28 cellular contexts compared by ENCODE assay signal in genomic region chr5:18433336-18433735, GRCh38.
"Had no signal": no experiment of that assay in that cellular context is flagged by ENCODE, and none has a peak within 500 bp of the region (broad histone marks: within the 10 kb centered on the region; RNA-seq: fewer than 3 reads in every experiment).

No MANE protein-coding gene starts in this region.

- DNase-seq: activated B cell treated with CpG ODN at 0.5 μM for 24 hours; activated CD4-positive, alpha-beta T cell treated with anti-CD3 and anti-CD28 coated beads, Interleukin-2, amount 50 U/mL, for 1 hour; activated CD8-positive, alpha-beta memory T cell treated with anti-CD3 and anti-CD28 coated beads, Interleukin-2, amount 10 ng/mL, durations not matched to agents 7 days and 5 days; activated CD8-positive, alpha-beta T cell treated with anti-CD3 and anti-CD28 coated beads, Interleukin-2, amount 10 ng/mL, durations not matched to agents 7 days and 5 days; activated effector memory CD4-positive, alpha-beta T cell treated with anti-CD3 and anti-CD28 coated beads, Interleukin-2, amount 50 U/mL, for 16 hours; activated naive CD4-positive, alpha-beta T cell treated with anti-CD3 and anti-CD28 coated beads for 36 hours; activated naive CD8-positive, alpha-beta T cell treated with anti-CD3 and anti-CD28 coated beads for 36 hours; activated T-cell treated with anti-CD3 and anti-CD28 coated beads, Interleukin-2, amount 50 U/mL, for 72 hours; cerebellar nuclear complex; colonic mucosa; effector CD8-positive, alpha-beta T cell; esophagus squamous epithelium; foreskin melanocyte; kidney glomerular epithelial cell; left ventricle myocardium inferior; ovary; right lobe of liver; stimulated activated CD4-positive, alpha-beta T cell treated with anti-CD3 and anti-CD28 coated beads, Interleukin-2, amount 100 ng/mL, for 48 hours; stimulated activated naive CD4-positive, alpha-beta T cell treated with Interleukin-2 at 50 U/mL for 16 hours; testis; transverse colon had no signal

- H3K36me3 Mint-ChIP-seq: activated CD8-positive, alpha-beta memory T cell treated with anti-CD3 and anti-CD28 coated beads, Interleukin-2, amount 10 ng/mL, durations not matched to agents 7 days and 5 days; activated naive CD8-positive, alpha-beta T cell treated with anti-CD3 and anti-CD28 coated beads for 36 hours; brain had no signal

- H3K4me1 Mint-ChIP-seq: activated B cell treated with CpG ODN at 0.5 μM for 24 hours; activated CD8-positive, alpha-beta memory T cell treated with anti-CD3 and anti-CD28 coated beads, Interleukin-2, amount 10 ng/mL, durations not matched to agents 7 days and 5 days; activated naive CD8-positive, alpha-beta T cell treated with anti-CD3 and anti-CD28 coated beads for 36 hours; brain; nephron had no signal

- H3K4me3 Mint-ChIP-seq: activated B cell treated with CpG ODN at 0.5 μM for 24 hours; activated CD8-positive, alpha-beta memory T cell treated with anti-CD3 and anti-CD28 coated beads, Interleukin-2, amount 10 ng/mL, durations not matched to agents 7 days and 5 days; activated CD8-positive, alpha-beta T cell treated with anti-CD3 and anti-CD28 coated beads, Interleukin-2, amount 10 ng/mL, durations not matched to agents 7 days and 5 days; activated naive CD4-positive, alpha-beta T cell treated with anti-CD3 and anti-CD28 coated beads for 36 hours; activated naive CD8-positive, alpha-beta T cell treated with anti-CD3 and anti-CD28 coated beads for 36 hours; activated T-cell treated with anti-CD3 and anti-CD28 coated beads, Interleukin-2, amount 50 U/mL, for 72 hours; brain; nephron had no signal

- H3K4me3 ChIP-seq: ascending aorta, cardiac muscle cell, colonic mucosa, esophagus squamous epithelium, left ventricle myocardium inferior, ovary, right lobe of liver, testis, transverse colon had no signal

- H3K9me3 Mint-ChIP-seq: activated naive CD8-positive, alpha-beta T cell treated with anti-CD3 and anti-CD28 coated beads for 36 hours had no signal

- H3K36me3 ChIP-seq: ascending aorta, cardiac muscle cell, colonic mucosa, esophagus squamous epithelium, left ventricle myocardium inferior, neutrophil, ovary, right lobe of liver, transverse colon had no signal

- H3K27me3 ChIP-seq: ascending aorta, cardiac muscle cell, colonic mucosa, esophagus squamous epithelium, neutrophil, ovary, right lobe of liver, testis, transverse colon had no signal

- H3K27ac ChIP-seq: ascending aorta, cardiac muscle cell, colonic mucosa, epithelial cell of prostate, esophagus squamous epithelium, left ventricle myocardium inferior, neutrophil, ovary, right lobe of liver, testis, transverse colon had no signal

- H3K27ac Mint-ChIP-seq: activated B cell treated with CpG ODN at 0.5 μM for 24 hours; activated CD8-positive, alpha-beta memory T cell treated with anti-CD3 and anti-CD28 coated beads, Interleukin-2, amount 10 ng/mL, durations not matched to agents 7 days and 5 days; activated CD8-positive, alpha-beta T cell treated with anti-CD3 and anti-CD28 coated beads, Interleukin-2, amount 10 ng/mL, durations not matched to agents 7 days and 5 days; activated naive CD4-positive, alpha-beta T cell treated with anti-CD3 and anti-CD28 coated beads for 36 hours; activated naive CD8-positive, alpha-beta T cell treated with anti-CD3 and anti-CD28 coated beads for 36 hours; activated T-cell treated with anti-CD3 and anti-CD28 coated beads, Interleukin-2, amount 50 U/mL, for 72 hours; brain; nephron; progenitor cell of endocrine pancreas had no signal

- ATAC-seq: activated CD8-positive, alpha-beta memory T cell treated with anti-CD3 and anti-CD28 coated beads, Interleukin-2, amount 10 ng/mL, durations not matched to agents 7 days and 5 days; activated CD8-positive, alpha-beta T cell treated with anti-CD3 and anti-CD28 coated beads, Interleukin-2, amount 10 ng/mL, durations not matched to agents 7 days and 5 days; activated T-cell treated with anti-CD3 and anti-CD28 coated beads, Interleukin-2, amount 50 U/mL, for 72 hours; right lobe of liver had no signal

- H3K27me3 Mint-ChIP-seq: activated B cell treated with CpG ODN at 0.5 μM for 24 hours; activated CD8-positive, alpha-beta memory T cell treated with anti-CD3 and anti-CD28 coated beads, Interleukin-2, amount 10 ng/mL, durations not matched to agents 7 days and 5 days; activated naive CD8-positive, alpha-beta T cell treated with anti-CD3 and anti-CD28 coated beads for 36 hours; progenitor cell of endocrine pancreas had no signal

- H3K4me1 ChIP-seq: ascending aorta, colonic mucosa, esophagus squamous epithelium, left ventricle myocardium inferior, right lobe of liver, testis, transverse colon had no signal
